28 cellular contexts compared by ENCODE assay signal in genomic region chr20:43971233-43971632, GRCh38.
"Had no signal": no experiment of that assay in that cellular context is flagged by ENCODE, and none has a peak within 500 bp of the region (broad histone marks: within the 10 kb centered on the region; RNA-seq: fewer than 3 reads in every experiment).

No MANE protein-coding gene starts in this region.

- H3K4me3 ChIP-seq: dorsolateral prefrontal cortex, gastroesophageal sphincter, heart left ventricle, hepatocyte, left lung, neural progenitor cell, prostate gland, right atrium auricular region, smooth muscle cell, stomach, thyroid gland, vagina had no signal

- H3K9ac ChIP-seq: neural progenitor cell, parathyroid adenoma had no signal

- H3K36me3 Mint-ChIP-seq: neural progenitor cell had no signal

- H3K4me2 ChIP-seq: hepatocyte, neural progenitor cell, smooth muscle cell had no signal

- H3K27ac ChIP-seq: epithelial cell of prostate, gastroesophageal sphincter, heart left ventricle, hepatocyte, left lung, neural progenitor cell, parathyroid adenoma, prostate gland, right atrium auricular region, stomach, thyroid gland, vagina had no signal

- H3K9me3 ChIP-seq: gastroesophageal sphincter, left lung, prostate gland, right atrium auricular region, stomach, thyroid gland, vagina had no signal

- H2AFZ ChIP-seq: hepatocyte, neural progenitor cell, parathyroid adenoma had no signal

- H3K27ac Mint-ChIP-seq: endodermal cell; nephron; neural progenitor cell; stimulated activated effector memory CD8-positive, alpha-beta T cell treated with anti-CD3 and anti-CD28 coated beads, Interleukin-12 subunit alpha, Interleukin-12 subunit beta, amount 100 ng/mL, for 72 hours had no signal

- H3K4me1 Mint-ChIP-seq: endodermal cell, nephron had no signal

- H3K79me2 ChIP-seq: hepatocyte, parathyroid adenoma had no signal

- H3K4me3 Mint-ChIP-seq: endodermal cell; naive thymus-derived CD4-positive, alpha-beta T cell; nephron; neural progenitor cell; stimulated activated effector memory CD8-positive, alpha-beta T cell treated with anti-CD3 and anti-CD28 coated beads, Interleukin-12 subunit alpha, Interleukin-12 subunit beta, amount 100 ng/mL, for 72 hours had no signal

- H3K4me1 ChIP-seq: neural progenitor cell, parathyroid adenoma, prostate gland, right atrium auricular region, stomach, vagina had no signal

- H3K27me3 ChIP-seq: gastroesophageal sphincter, hepatocyte, left lung, neural progenitor cell, right atrium auricular region, stomach, thyroid gland, vagina had no signal

- DNase-seq: dorsolateral prefrontal cortex; effector CD4-positive, alpha-beta T cell; foreskin fibroblast; heart left ventricle; left cardiac atrium; left lung; mesenchymal stem cell; midbrain; naive thymus-derived CD4-positive, alpha-beta T cell; stimulated activated CD4-positive, alpha-beta T cell treated with anti-CD3 and anti-CD28 coated beads, Interleukin-12 subunit alpha, Interleukin-12 subunit beta, amount 100 ng/mL, for 4 hours; stimulated activated CD4-positive, alpha-beta T cell treated with anti-CD3 and anti-CD28 coated beads, Interleukin-1b, Interleukin-23, amount 100 ng/mL, for 48 hours; stimulated activated CD4-positive, alpha-beta T cell treated with anti-CD3 and anti-CD28 coated beads, Interleukin-4, amount 100 ng/mL, for 1 hour; stimulated activated naive CD4-positive, alpha-beta T cell treated with Interleukin-2 at 50 U/mL for 16 hours; stomach; thyroid gland; trophoblast cell had no signal

- H3K36me3 ChIP-seq: heart left ventricle, neural progenitor cell, prostate gland, right atrium auricular region, thyroid gland, vagina had no signal

- H3K9me3 Mint-ChIP-seq: endodermal cell; nephron; neural progenitor cell; stimulated activated effector memory CD8-positive, alpha-beta T cell treated with anti-CD3 and anti-CD28 coated beads, Interleukin-12 subunit alpha, Interleukin-12 subunit beta, amount 100 ng/mL, for 72 hours had no signal
